ENCODE assay signal across 1 cellular context in the genomic region with DNA sequence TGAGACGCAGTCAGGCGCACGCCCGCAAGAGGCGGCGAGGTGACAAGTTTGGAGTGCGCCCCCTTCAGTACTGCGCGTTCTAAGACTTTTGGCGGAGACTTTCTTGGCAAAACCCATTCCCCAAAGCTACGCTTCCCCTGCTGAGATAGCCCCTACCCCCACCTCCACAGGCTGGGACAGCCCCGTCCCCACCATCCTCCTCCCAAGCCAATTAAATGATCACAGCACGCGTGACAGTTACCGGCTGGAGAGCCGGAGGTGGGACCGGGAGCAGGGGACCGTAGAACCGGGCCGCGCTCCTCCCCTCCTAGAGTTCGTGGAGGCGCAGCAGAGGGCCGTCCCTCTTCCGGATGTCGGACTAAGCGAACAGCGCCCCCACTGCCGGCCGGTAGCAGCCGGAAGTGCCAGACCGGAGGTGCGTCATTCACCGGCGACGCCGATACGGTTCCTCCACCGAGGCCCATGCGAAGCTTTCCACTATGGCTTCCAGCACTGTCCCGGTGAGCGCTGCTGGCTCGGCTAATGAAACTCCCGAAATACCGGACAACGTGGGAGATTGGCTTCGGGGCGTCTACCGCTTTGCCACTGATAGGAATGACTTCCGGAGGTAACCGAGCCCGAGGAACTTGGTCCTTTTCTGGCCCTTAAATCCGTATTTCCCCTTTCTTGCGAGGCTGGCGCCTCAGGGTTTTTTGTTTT.
A peak's percentile ranks its signal among the peaks of the same experiment; 100 is the strongest.
TF ChIP-seq lines count a peak whose summit lies in the region.

A gene (plus strand): TSS at position 476 of the 699 bp plus-strand sequence. CDS start 4 bp downstream, at position 480.

TF ChIP-seq in K562, 482 proteins besides CTCF, POLR2A, EP300 and RAD21 (continued from another document and continues in another):
- TF ChIP-seq SAP30 (IDR thresholded peaks at IDR 0.05; ENCODE audit: borderline replicate concordance, insufficient read depth, low read depth, low read length, poor library complexity, severe bottlenecking) (peak; percentile 90), TAF15 (IDR thresholded peaks at IDR 0.05; ENCODE audit: low read depth, low read length) (no peak), CHD4 (IDR thresholded peaks at IDR 0.05; ENCODE audit: insufficient read depth, insufficient replicate concordance, low read depth, low read length, poor library complexity, severe bottlenecking) (no peak), ZKSCAN8 (CRISPR knock-in tag; IDR thresholded peaks at IDR 0.05) (no peak), ZBTB7A (IDR thresholded peaks at IDR 0.05; ENCODE audit: borderline replicate concordance, control insufficient read depth, low read depth, low read length) (peak; percentile 67; the same call in 1 of the 2 replicates), ZNF121 (CRISPR knock-in tag; conservative IDR thresholded peaks at IDR 0.05) (no peak), THRAP3 (IDR thresholded peaks at IDR 0.05; ENCODE audit: borderline replicate concordance) (peak; percentile 4; the same call in 1 of the 2 replicates), RBFOX2 (IDR thresholded peaks at IDR 0.05; ENCODE audit: low read depth, low read length) (peak; percentile 98), LCOR (CRISPR knock-in tag; IDR thresholded peaks at IDR 0.05) (peak; percentile 89), PTTG1 (tag; IDR thresholded peaks at IDR 0.05; ENCODE audit: low read depth) (no peak), KDM4B (IDR thresholded peaks at IDR 0.05; ENCODE audit: borderline replicate concordance in 2 of 2, low read depth in 1 of 2) (peak in 1 of 2 experiments; percentile 90; a peak in 1 of 4 replicates), TAF9B (IDR thresholded peaks at IDR 0.05; ENCODE audit: partially characterized antibody) (peak; percentile 96), PHF20 (IDR thresholded peaks at IDR 0.05; ENCODE audit: partially characterized antibody) (peak; percentile 93), BHLHE40 (IDR thresholded peaks at IDR 0.05; ENCODE audit: low read length) (peak; percentile 68), ZNF263 (CRISPR knock-in tag; IDR thresholded peaks at IDR 0.05; ENCODE audit: borderline replicate concordance) (no peak), PHTF2 (CRISPR knock-in tag; IDR thresholded peaks at IDR 0.05) (no peak), ZNF695 (CRISPR knock-in tag; IDR thresholded peaks at IDR 0.05) (no peak), ZNF431 (CRISPR knock-in tag; IDR thresholded peaks at IDR 0.05) (peak; percentile 68; the same call in 1 of the 2 replicates), ZSCAN32 (CRISPR knock-in tag; IDR thresholded peaks at IDR 0.05) (no peak), ZNF445 (CRISPR knock-in tag; IDR thresholded peaks at IDR 0.05; ENCODE audit: low read depth) (no peak), SMAD4 (CRISPR knock-in tag; conservative IDR thresholded peaks at IDR 0.05) (peak; percentile 64), ZNF551 (CRISPR knock-in tag; IDR thresholded peaks at IDR 0.05) (no peak), FUS (optimal IDR thresholded peaks at IDR 0.05; ENCODE audit: low read depth, low read length) (no peak), CBFB (CRISPR knock-in tag; IDR thresholded peaks at IDR 0.05) (no peak), WHSC1 (IDR thresholded peaks at IDR 0.05; ENCODE audit: low read length) (no peak), RNF2 (IDR thresholded peaks at IDR 0.05) (peak; percentile 71; the same call in 1 of the 2 replicates), SMARCB1 (IDR thresholded peaks at IDR 0.05; ENCODE audit: insufficient read length, low read depth) (no peak), ATF1 (CRISPR knock-in tag; IDR thresholded peaks at IDR 0.05) (peak; percentile 95), ATF1 (tag; IDR thresholded peaks at IDR 0.05) (peak; percentile 99), MCM5 (IDR thresholded peaks at IDR 0.05; ENCODE audit: low read depth) (no peak), KDM2B (CRISPR knock-in tag; IDR thresholded peaks at IDR 0.05) (no peak)
- TF ChIP-seq, protein P1, sequence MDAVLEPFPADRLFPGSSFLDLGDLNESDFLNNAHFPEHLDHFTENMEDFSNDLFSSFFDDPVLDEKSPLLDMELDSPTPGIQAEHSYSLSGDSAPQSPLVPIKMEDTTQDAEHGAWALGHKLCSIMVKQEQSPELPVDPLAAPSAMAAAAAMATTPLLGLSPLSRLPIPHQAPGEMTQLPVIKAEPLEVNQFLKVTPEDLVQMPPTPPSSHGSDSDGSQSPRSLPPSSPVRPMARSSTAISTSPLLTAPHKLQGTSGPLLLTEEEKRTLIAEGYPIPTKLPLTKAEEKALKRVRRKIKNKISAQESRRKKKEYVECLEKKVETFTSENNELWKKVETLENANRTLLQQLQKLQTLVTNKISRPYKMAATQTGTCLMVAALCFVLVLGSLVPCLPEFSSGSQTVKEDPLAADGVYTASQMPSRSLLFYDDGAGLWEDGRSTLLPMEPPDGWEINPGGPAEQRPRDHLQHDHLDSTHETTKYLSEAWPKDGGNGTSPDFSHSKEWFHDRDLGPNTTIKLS (IDR thresholded peaks at IDR 0.05; ENCODE audit: borderline replicate concordance, low read depth) = peak; percentile 81; the same call in 1 of the 2 replicates
- TF ChIP-seq, protein P2, sequence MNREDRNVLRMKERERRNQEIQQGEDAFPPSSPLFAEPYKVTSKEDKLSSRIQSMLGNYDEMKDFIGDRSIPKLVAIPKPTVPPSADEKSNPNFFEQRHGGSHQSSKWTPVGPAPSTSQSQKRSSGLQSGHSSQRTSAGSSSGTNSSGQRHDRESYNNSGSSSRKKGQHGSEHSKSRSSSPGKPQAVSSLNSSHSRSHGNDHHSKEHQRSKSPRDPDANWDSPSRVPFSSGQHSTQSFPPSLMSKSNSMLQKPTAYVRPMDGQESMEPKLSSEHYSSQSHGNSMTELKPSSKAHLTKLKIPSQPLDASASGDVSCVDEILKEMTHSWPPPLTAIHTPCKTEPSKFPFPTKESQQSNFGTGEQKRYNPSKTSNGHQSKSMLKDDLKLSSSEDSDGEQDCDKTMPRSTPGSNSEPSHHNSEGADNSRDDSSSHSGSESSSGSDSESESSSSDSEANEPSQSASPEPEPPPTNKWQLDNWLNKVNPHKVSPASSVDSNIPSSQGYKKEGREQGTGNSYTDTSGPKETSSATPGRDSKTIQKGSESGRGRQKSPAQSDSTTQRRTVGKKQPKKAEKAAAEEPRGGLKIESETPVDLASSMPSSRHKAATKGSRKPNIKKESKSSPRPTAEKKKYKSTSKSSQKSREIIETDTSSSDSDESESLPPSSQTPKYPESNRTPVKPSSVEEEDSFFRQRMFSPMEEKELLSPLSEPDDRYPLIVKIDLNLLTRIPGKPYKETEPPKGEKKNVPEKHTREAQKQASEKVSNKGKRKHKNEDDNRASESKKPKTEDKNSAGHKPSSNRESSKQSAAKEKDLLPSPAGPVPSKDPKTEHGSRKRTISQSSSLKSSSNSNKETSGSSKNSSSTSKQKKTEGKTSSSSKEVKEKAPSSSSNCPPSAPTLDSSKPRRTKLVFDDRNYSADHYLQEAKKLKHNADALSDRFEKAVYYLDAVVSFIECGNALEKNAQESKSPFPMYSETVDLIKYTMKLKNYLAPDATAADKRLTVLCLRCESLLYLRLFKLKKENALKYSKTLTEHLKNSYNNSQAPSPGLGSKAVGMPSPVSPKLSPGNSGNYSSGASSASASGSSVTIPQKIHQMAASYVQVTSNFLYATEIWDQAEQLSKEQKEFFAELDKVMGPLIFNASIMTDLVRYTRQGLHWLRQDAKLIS (CRISPR knock-in tag; IDR thresholded peaks at IDR 0.05) = peak; percentile 93
- TF ChIP-seq, protein P3, sequence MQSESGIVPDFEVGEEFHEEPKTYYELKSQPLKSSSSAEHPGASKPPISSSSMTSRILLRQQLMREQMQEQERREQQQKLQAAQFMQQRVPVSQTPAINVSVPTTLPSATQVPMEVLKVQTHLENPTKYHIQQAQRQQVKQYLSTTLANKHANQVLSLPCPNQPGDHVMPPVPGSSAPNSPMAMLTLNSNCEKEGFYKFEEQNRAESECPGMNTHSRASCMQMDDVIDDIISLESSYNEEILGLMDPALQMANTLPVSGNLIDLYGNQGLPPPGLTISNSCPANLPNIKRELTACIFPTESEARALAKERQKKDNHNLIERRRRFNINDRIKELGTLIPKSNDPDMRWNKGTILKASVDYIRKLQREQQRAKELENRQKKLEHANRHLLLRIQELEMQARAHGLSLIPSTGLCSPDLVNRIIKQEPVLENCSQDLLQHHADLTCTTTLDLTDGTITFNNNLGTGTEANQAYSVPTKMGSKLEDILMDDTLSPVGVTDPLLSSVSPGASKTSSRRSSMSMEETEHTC (IDR thresholded peaks at IDR 0.05) = 0 out of 2 replicates have a peak, but pooled peaks have one; percentile 8
- TF ChIP-seq, protein P4, sequence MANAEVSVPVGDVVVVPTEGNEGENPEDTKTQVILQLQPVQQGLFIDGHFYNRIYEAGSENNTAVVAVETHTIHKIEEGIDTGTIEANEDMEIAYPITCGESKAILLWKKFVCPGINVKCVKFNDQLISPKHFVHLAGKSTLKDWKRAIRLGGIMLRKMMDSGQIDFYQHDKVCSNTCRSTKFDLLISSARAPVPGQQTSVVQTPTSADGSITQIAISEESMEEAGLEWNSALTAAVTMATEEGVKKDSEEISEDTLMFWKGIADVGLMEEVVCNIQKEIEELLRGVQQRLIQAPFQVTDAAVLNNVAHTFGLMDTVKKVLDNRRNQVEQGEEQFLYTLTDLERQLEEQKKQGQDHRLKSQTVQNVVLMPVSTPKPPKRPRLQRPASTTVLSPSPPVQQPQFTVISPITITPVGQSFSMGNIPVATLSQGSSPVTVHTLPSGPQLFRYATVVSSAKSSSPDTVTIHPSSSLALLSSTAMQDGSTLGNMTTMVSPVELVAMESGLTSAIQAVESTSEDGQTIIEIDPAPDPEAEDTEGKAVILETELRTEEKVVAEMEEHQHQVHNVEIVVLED (CRISPR knock-in tag; IDR thresholded peaks at IDR 0.05) = peak; percentile 22; the same call in 1 of the 2 replicates
- TF ChIP-seq, protein P5, sequence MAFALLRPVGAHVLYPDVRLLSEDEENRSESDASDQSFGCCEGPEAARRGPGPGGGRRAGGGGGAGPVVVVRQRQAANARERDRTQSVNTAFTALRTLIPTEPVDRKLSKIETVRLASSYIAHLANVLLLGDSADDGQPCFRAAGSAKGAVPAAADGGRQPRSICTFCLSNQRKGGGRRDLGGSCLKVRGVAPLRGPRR (CRISPR knock-in tag; IDR thresholded peaks at IDR 0.05) = no peak
- TF ChIP-seq, protein P6, sequence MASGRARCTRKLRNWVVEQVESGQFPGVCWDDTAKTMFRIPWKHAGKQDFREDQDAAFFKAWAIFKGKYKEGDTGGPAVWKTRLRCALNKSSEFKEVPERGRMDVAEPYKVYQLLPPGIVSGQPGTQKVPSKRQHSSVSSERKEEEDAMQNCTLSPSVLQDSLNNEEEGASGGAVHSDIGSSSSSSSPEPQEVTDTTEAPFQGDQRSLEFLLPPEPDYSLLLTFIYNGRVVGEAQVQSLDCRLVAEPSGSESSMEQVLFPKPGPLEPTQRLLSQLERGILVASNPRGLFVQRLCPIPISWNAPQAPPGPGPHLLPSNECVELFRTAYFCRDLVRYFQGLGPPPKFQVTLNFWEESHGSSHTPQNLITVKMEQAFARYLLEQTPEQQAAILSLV (tag; IDR thresholded peaks at IDR 0.05) = no peak
- TF ChIP-seq, protein P7, sequence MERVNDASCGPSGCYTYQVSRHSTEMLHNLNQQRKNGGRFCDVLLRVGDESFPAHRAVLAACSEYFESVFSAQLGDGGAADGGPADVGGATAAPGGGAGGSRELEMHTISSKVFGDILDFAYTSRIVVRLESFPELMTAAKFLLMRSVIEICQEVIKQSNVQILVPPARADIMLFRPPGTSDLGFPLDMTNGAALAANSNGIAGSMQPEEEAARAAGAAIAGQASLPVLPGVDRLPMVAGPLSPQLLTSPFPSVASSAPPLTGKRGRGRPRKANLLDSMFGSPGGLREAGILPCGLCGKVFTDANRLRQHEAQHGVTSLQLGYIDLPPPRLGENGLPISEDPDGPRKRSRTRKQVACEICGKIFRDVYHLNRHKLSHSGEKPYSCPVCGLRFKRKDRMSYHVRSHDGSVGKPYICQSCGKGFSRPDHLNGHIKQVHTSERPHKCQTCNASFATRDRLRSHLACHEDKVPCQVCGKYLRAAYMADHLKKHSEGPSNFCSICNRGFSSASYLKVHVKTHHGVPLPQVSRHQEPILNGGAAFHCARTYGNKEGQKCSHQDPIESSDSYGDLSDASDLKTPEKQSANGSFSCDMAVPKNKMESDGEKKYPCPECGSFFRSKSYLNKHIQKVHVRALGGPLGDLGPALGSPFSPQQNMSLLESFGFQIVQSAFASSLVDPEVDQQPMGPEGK (CRISPR knock-in tag; IDR thresholded peaks at IDR 0.05; ENCODE audit: borderline replicate concordance) = no peak
- TF ChIP-seq, protein P8, sequence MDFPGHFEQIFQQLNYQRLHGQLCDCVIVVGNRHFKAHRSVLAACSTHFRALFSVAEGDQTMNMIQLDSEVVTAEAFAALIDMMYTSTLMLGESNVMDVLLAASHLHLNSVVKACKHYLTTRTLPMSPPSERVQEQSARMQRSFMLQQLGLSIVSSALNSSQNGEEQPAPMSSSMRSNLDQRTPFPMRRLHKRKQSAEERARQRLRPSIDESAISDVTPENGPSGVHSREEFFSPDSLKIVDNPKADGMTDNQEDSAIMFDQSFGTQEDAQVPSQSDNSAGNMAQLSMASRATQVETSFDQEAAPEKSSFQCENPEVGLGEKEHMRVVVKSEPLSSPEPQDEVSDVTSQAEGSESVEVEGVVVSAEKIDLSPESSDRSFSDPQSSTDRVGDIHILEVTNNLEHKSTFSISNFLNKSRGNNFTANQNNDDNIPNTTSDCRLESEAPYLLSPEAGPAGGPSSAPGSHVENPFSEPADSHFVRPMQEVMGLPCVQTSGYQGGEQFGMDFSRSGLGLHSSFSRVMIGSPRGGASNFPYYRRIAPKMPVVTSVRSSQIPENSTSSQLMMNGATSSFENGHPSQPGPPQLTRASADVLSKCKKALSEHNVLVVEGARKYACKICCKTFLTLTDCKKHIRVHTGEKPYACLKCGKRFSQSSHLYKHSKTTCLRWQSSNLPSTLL (IDR thresholded peaks at IDR 0.05) = no peak
- TF ChIP-seq, protein P9, sequence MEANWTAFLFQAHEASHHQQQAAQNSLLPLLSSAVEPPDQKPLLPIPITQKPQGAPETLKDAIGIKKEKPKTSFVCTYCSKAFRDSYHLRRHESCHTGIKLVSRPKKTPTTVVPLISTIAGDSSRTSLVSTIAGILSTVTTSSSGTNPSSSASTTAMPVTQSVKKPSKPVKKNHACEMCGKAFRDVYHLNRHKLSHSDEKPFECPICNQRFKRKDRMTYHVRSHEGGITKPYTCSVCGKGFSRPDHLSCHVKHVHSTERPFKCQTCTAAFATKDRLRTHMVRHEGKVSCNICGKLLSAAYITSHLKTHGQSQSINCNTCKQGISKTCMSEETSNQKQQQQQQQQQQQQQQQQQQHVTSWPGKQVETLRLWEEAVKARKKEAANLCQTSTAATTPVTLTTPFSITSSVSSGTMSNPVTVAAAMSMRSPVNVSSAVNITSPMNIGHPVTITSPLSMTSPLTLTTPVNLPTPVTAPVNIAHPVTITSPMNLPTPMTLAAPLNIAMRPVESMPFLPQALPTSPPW (CRISPR knock-in tag; IDR thresholded peaks at IDR 0.05) = peak; percentile 79
- TF ChIP-seq, protein P10, sequence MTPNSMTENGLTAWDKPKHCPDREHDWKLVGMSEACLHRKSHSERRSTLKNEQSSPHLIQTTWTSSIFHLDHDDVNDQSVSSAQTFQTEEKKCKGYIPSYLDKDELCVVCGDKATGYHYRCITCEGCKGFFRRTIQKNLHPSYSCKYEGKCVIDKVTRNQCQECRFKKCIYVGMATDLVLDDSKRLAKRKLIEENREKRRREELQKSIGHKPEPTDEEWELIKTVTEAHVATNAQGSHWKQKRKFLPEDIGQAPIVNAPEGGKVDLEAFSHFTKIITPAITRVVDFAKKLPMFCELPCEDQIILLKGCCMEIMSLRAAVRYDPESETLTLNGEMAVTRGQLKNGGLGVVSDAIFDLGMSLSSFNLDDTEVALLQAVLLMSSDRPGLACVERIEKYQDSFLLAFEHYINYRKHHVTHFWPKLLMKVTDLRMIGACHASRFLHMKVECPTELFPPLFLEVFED (CRISPR knock-in tag; conservative IDR thresholded peaks at IDR 0.05) = no peak
